Comparison of ENCODE assay signal across 22 cellular contexts in genomic region chr12:26406391-26406790, GRCh38.
"Had no signal": no experiment of that assay in that cellular context is flagged by ENCODE, and none has a peak within 500 bp of the region (broad histone marks: within the 10 kb centered on the region; RNA-seq: fewer than 3 reads in every experiment).

No MANE protein-coding gene starts in this region.

- H3K9me3 ChIP-seq: gastroesophageal sphincter, heart left ventricle, left ventricle myocardium inferior, lower lobe of right lung, right atrium auricular region, sigmoid colon, thoracic aorta, tibial nerve, upper lobe of left lung had no signal

- H3K27ac ChIP-seq: gastroesophageal sphincter, heart left ventricle, hepatocyte, left ventricle myocardium inferior, lower lobe of right lung, parathyroid adenoma, right atrium auricular region, sigmoid colon, thoracic aorta, tibial nerve, upper lobe of left lung had no signal

- DNase-seq: cerebellar nuclear complex; effector CD4-positive, alpha-beta T cell; foreskin fibroblast; heart left ventricle; kidney; left cardiac atrium; left ventricle myocardium inferior; lower lobe of right lung; natural killer cell; sigmoid colon; stimulated activated CD4-positive, alpha-beta T cell treated with anti-CD3 and anti-CD28 coated beads, Interleukin-2, amount 100 ng/mL, for 24 hours; stimulated activated CD4-positive, alpha-beta T cell treated with anti-CD3 and anti-CD28 coated beads, Interleukin-4, amount 100 ng/mL, for 24 hours; upper lobe of left lung had no signal

- H3K4me3 ChIP-seq: dorsolateral prefrontal cortex, gastroesophageal sphincter, heart left ventricle, hepatocyte, left ventricle myocardium inferior, lower lobe of right lung, right atrium auricular region, sigmoid colon, thoracic aorta, tibial nerve, upper lobe of left lung had no signal

- H3K27me3 ChIP-seq: dorsolateral prefrontal cortex, gastroesophageal sphincter, heart left ventricle, hepatocyte, right atrium auricular region, sigmoid colon, tibial nerve, upper lobe of left lung had no signal

- H3K36me3 ChIP-seq: thoracic aorta had no signal

- FAIRE-seq: colon, urothelium cell line had no signal

- H3K4me1 ChIP-seq: gastroesophageal sphincter, heart left ventricle, left ventricle myocardium inferior, lower lobe of right lung, right atrium auricular region, sigmoid colon, tibial nerve, upper lobe of left lung had no signal
